10 cellular contexts compared by ENCODE assay signal in genomic region chr2:233418052-233418760, GRCh38.
A peak's percentile ranks its signal among the peaks of the same experiment; 100 is the strongest.
DNase-seq lines count a peak whose midpoint lies in the region; ATAC-seq and TF ChIP-seq lines count a peak whose summit lies in the region.
"Had no signal": no experiment of that assay in that cellular context is flagged by ENCODE, and none has a peak within 500 bp of the region (broad histone marks: within the 10 kb centered on the region; RNA-seq: fewer than 3 reads in every experiment).

No MANE protein-coding gene starts in this region.

- no peak for ATAC-seq in heart left ventricle
- no peak for ATAC-seq in Right ventricle myocardium superior (ENCODE audit: poor library complexity)
- no peak for ATAC-seq in activated CD8-positive, alpha-beta memory T cell treated with anti-CD3 and anti-CD28 coated beads, Interleukin-2, amount 10 ng/mL, durations not matched to agents 7 days and 5 days
- ATAC-seq in GM21528 (IDR thresholded peaks at IDR 0.05; ENCODE audit: low FRiP score, unreplicated experiment), result no peak
- no peak for ATAC-seq in left lobe of liver

- no peaks in the 10 kb centered on the region for H3K9me3 Mint-ChIP-seq in activated CD8-positive, alpha-beta memory T cell treated with anti-CD3 and anti-CD28 coated beads, Interleukin-2, amount 10 ng/mL, durations not matched to agents 7 days and 5 days (ENCODE audit: low read depth)

- H3K4me1 Mint-ChIP-seq in activated CD8-positive, alpha-beta memory T cell treated with anti-CD3 and anti-CD28 coated beads, Interleukin-2, amount 10 ng/mL, durations not matched to agents 7 days and 5 days, result peaks cover 94% of the 10 kb centered on the region

- H2AK5ac ChIP-seq in mesenchymal stem cell (ENCODE audit: low read length, severe bottlenecking), result no peak overlapping the region

- peak overlapping the region in 1 of 2 experiments; percentile 5 for H3K14ac ChIP-seq in mesenchymal stem cell (ENCODE audit: low read length in 2 of 2)

- CTCF ChIA-PET in activated CD8-positive, alpha-beta memory T cell treated with anti-CD3 and anti-CD28 coated beads, Interleukin-2, amount 10 ng/mL, durations not matched to agents 7 days and 5 days (lab: Charles Lee), result interaction anchor here (1.2 to 14.8 kb wide), 7 partner anchors 8 to 813 kb away, joined by 3 to 145 read pairs (median 6); partner anchors contain the start of gene DGKD

- H2BK12ac ChIP-seq in mesenchymal stem cell (ENCODE audit: low read length in 2 of 2), result peak overlapping the region; percentile 85 to 100

- TF ChIP-seq CTCF in heart left ventricle (IDR thresholded peaks at IDR 0.05), result no peak
- no peak for TF ChIP-seq CTCF in transverse colon (IDR thresholded peaks at IDR 0.05)

- H3K23ac ChIP-seq in mesenchymal stem cell (ENCODE audit: low read length in 2 of 2), result peak overlapping the region in 1 of 2 experiments; percentile 75

- H2BK5ac ChIP-seq in mesenchymal stem cell (ENCODE audit: low read depth, low read length, poor library complexity, severe bottlenecking), result no peak overlapping the region

- intact Hi-C loops in heart left ventricle (cut with DNase I) (no loop called here), Right ventricle myocardium superior (cut with DNase I) (no loop called here), transverse colon (cut with DNase I; ENCODE audit: low total_unique reads) (no loop called here)

- peaks cover 0 to 4% (median 0%) of the 10 kb centered on the region in 9 donors for H3K36me3 ChIP-seq in heart left ventricle
- peaks cover 0 to 11% of the 10 kb centered on the region in 2 experiments for H3K36me3 ChIP-seq in mesenchymal stem cell (ENCODE audit: control insufficient read depth in 1 of 2, insufficient read depth in 2 of 2, low read depth in 1 of 2, low read length in 2 of 2)
- H3K36me3 ChIP-seq in transverse colon, result no peaks in the 10 kb centered on the region
- H3K36me3 ChIP-seq: prostate gland had no signal

- H3K36me3 Mint-ChIP-seq in activated CD8-positive, alpha-beta memory T cell treated with anti-CD3 and anti-CD28 coated beads, Interleukin-2, amount 10 ng/mL, durations not matched to agents 7 days and 5 days, result peaks cover 29% of the 10 kb centered on the region

- peak overlapping the region; percentile 92 for H3K27ac Mint-ChIP-seq in activated CD8-positive, alpha-beta memory T cell treated with anti-CD3 and anti-CD28 coated beads, Interleukin-2, amount 10 ng/mL, durations not matched to agents 7 days and 5 days

- H3K4me1 ChIP-seq in heart left ventricle (peaks cover 4 to 91% (median 58%) of the 10 kb centered on the region in 12 donors), mesenchymal stem cell (ENCODE audit: control insufficient read depth, insufficient read depth, low read depth, low read length) (peaks cover 26% of the 10 kb centered on the region), transverse colon (peaks cover 43 to 97% (median 74%) of the 10 kb centered on the region in 4 donors)

- H3K4me3 Mint-ChIP-seq in activated CD8-positive, alpha-beta memory T cell treated with anti-CD3 and anti-CD28 coated beads, Interleukin-2, amount 10 ng/mL, durations not matched to agents 7 days and 5 days, result peak overlapping the region; percentile 69

- no peak overlapping the region for H3K4me2 ChIP-seq in mesenchymal stem cell (ENCODE audit: low read length, poor library complexity, severe bottlenecking)

- peak overlapping the region; percentile 55 to 97 (median 88) for H3K27ac ChIP-seq in heart left ventricle
- no peak overlapping the region for H3K27ac ChIP-seq in mesenchymal stem cell (ENCODE audit: low read length, poor library complexity, severe bottlenecking)
- H3K27ac ChIP-seq in transverse colon, result peak overlapping the region; percentile 84 to 88 (median 87)

- H3K4me3 ChIP-seq in heart left ventricle (peak overlapping the region in 10 of 12 donors; percentile 35 to 68 (median 56)), mesenchymal stem cell (ENCODE audit: insufficient read depth in 1 of 2, low read depth in 1 of 2, low read length in 2 of 2) (no peak overlapping the region), transverse colon (no peak overlapping the region)
- H3K4me3 ChIP-seq: prostate gland had no signal

- TF ChIP-seq POLR2A in heart left ventricle (IDR thresholded peaks at IDR 0.05) (no peak), transverse colon (IDR thresholded peaks at IDR 0.05) (no peak)

- H3K79me1 ChIP-seq in mesenchymal stem cell (replicated peaks; ENCODE audit: low read length, poor library complexity, severe bottlenecking), result peaks cover 39% of the 10 kb centered on the region

- H2AFZ ChIP-seq in mesenchymal stem cell (ENCODE audit: low read depth, low read length), result no peak overlapping the region

- peak overlapping the region; percentile 5 to 29 for H3K4ac ChIP-seq in mesenchymal stem cell (ENCODE audit: low read depth in 1 of 2, low read length in 2 of 2)

- WGBS in heart left ventricle, 4 donors, result 65 to 76% (median 73%) methylated on average over 3 of the region's 3 CpGs
- WGBS in mesenchymal stem cell, result 13% methylated on average over 1 of the region's 3 CpGs
- WGBS in transverse colon (ENCODE audit: low coverage in 1 of 2), 2 donors, result 73 to 83% methylated on average over 3 of the region's 3 CpGs

- no peak for DNase-seq in heart left ventricle
- DNase-seq in Right ventricle myocardium superior, result no peak
- DNase-seq in activated CD8-positive, alpha-beta memory T cell treated with anti-CD3 and anti-CD28 coated beads, Interleukin-2, amount 10 ng/mL, durations not matched to agents 7 days and 5 days, result peak; percentile 41
- peak; percentile 50 for DNase-seq in mesenchymal stem cell
- DNase-seq in transverse colon, result no peak
- no peak for DNase-seq in left lobe of liver (ENCODE audit: low spot score)
- DNase-seq in stimulated activated CD4-positive, alpha-beta T cell treated with anti-CD3 and anti-CD28 coated beads, Interleukin-1b, Interleukin-23, amount 100 ng/mL, for 48 hours, result no peak
- DNase-seq: NCI-H1436 had no signal

- H3K27me3 Mint-ChIP-seq in activated CD8-positive, alpha-beta memory T cell treated with anti-CD3 and anti-CD28 coated beads, Interleukin-2, amount 10 ng/mL, durations not matched to agents 7 days and 5 days, result no peaks in the 10 kb centered on the region

- peak overlapping the region; percentile 67 to 91 for H3K18ac ChIP-seq in mesenchymal stem cell (ENCODE audit: low read depth in 1 of 2, low read length in 2 of 2)

- H4K8ac ChIP-seq in mesenchymal stem cell (ENCODE audit: low read length), result peak overlapping the region; percentile 92

- peak overlapping the region; percentile 94 for H2BK15ac ChIP-seq in mesenchymal stem cell (ENCODE audit: low read depth, poor library complexity, severe bottlenecking)

- H3K27me3 ChIP-seq in heart left ventricle (no peaks in the 10 kb centered on the region), mesenchymal stem cell (ENCODE audit: control insufficient read depth in 1 of 2, insufficient read depth in 1 of 2, low read length in 2 of 2) (no peaks in the 10 kb centered on the region), transverse colon (no peaks in the 10 kb centered on the region)

- no peaks in the 10 kb centered on the region for H3K9me3 ChIP-seq in heart left ventricle
- no peaks in the 10 kb centered on the region for H3K9me3 ChIP-seq in mesenchymal stem cell (ENCODE audit: control insufficient read depth, low read length)
- no peaks in the 10 kb centered on the region for H3K9me3 ChIP-seq in transverse colon
- H3K9me3 ChIP-seq: prostate gland had no signal

- in situ Hi-C loops in transverse colon (cut with MboI; ENCODE audit: low pct_ligation_motif_present in 1 of 4, low pct_unique_long_range_greater_than_20kb in 1 of 4, low sequenced_read_pairs in 3 of 4), result no loop called here

- H2BK120ac ChIP-seq in mesenchymal stem cell (ENCODE audit: low read depth, low read length), result peak overlapping the region; percentile 71

- no peak overlapping the region for H3K9ac ChIP-seq in mesenchymal stem cell (ENCODE audit: low read length)

- no peak for TF ChIP-seq EP300 in transverse colon (IDR thresholded peaks at IDR 0.05; ENCODE audit: low read depth)

- peak overlapping the region; percentile 77 for H4K91ac ChIP-seq in mesenchymal stem cell (ENCODE audit: low read length)

Comparison
In these comparisons a context has a peak if more than half of its experiments do, and no peak if none do; other contexts are left out.
1. DNase-seq: peak in activated CD8-positive, alpha-beta memory T cell treated with anti-CD3 and anti-CD28 coated beads, Interleukin-2, amount 10 ng/mL, durations not matched to agents 7 days and 5 days (single experiment) and mesenchymal stem cell (single experiment); none in heart left ventricle (0 of 5), Right ventricle myocardium superior (single experiment), transverse colon (single experiment), left lobe of liver (single experiment) and stimulated activated CD4-positive, alpha-beta T cell treated with anti-CD3 and anti-CD28 coated beads, Interleukin-1b, Interleukin-23, amount 100 ng/mL, for 48 hours (single experiment).
2. H3K4me3 ChIP-seq: peak in heart left ventricle (10 of 12); none in mesenchymal stem cell (0 of 2) and transverse colon (0 of 4).